ENCODE assay signal across 17 cellular contexts in genomic region chr5:40206030-40206429, GRCh38.
"Had no signal": no experiment of that assay in that cellular context is flagged by ENCODE, and none has a peak within 500 bp of the region (broad histone marks: within the 10 kb centered on the region; RNA-seq: fewer than 3 reads in every experiment).

No MANE protein-coding gene starts in this region.

- H3K27me3 ChIP-seq: ascending aorta, ovary, thyroid gland had no signal

- H3K27me3 Mint-ChIP-seq: stimulated activated memory B cell treated with anti-CD40 and anti-IgM and Interleukin-4, amounts not matched to agents 10 μg/mL and 1 μg/mL and 100 μg/mL, for 72 hours had no signal

- H3K9me3 ChIP-seq: ascending aorta, ovary, psoas muscle, thyroid gland had no signal

- ATAC-seq: left colon; lower lobe of right lung; natural killer cell; psoas muscle; right cardiac atrium; stimulated activated memory B cell treated with anti-CD40 and anti-IgM and Interleukin-4, amounts not matched to agents 10 μg/mL and 1 μg/mL and 100 μg/mL, for 72 hours had no signal

- H3K36me3 ChIP-seq: ascending aorta, lower lobe of right lung, ovary, thyroid gland, WERI-Rb-1 had no signal

- DNase-seq: activated CD4-positive, alpha-beta T cell treated with anti-CD3 and anti-CD28 coated beads for 4 hours; activated gamma-delta T cell treated with Interleukin-2 at 50 U/mL for 16 hours; cerebellar nuclear complex; cortex of kidney; hypothalamus; islet precursor cell; left colon; lower lobe of right lung; natural killer cell; ovary; psoas muscle; right cardiac atrium; stimulated activated CD4-positive, alpha-beta T cell treated with anti-CD3 and anti-CD28 coated beads, Interleukin-4, amount 100 ng/mL, for 1 hour; thyroid gland; WERI-Rb-1 had no signal

- H3K4me1 ChIP-seq: ascending aorta, psoas muscle, thyroid gland had no signal

- H3K4me1 Mint-ChIP-seq: natural killer cell; stimulated activated memory B cell treated with anti-CD40 and anti-IgM and Interleukin-4, amounts not matched to agents 10 μg/mL and 1 μg/mL and 100 μg/mL, for 72 hours had no signal

- H3K36me3 Mint-ChIP-seq: natural killer cell; stimulated activated memory B cell treated with anti-CD40 and anti-IgM and Interleukin-4, amounts not matched to agents 10 μg/mL and 1 μg/mL and 100 μg/mL, for 72 hours had no signal

- H3K9me3 Mint-ChIP-seq: natural killer cell; stimulated activated memory B cell treated with anti-CD40 and anti-IgM and Interleukin-4, amounts not matched to agents 10 μg/mL and 1 μg/mL and 100 μg/mL, for 72 hours had no signal

- H3K27ac Mint-ChIP-seq: natural killer cell; stimulated activated memory B cell treated with anti-CD40 and anti-IgM and Interleukin-4, amounts not matched to agents 10 μg/mL and 1 μg/mL and 100 μg/mL, for 72 hours had no signal

- H3K4me3 ChIP-seq: ascending aorta, lower lobe of right lung, ovary, psoas muscle, thyroid gland had no signal

- H3K4me3 Mint-ChIP-seq: natural killer cell; stimulated activated memory B cell treated with anti-CD40 and anti-IgM and Interleukin-4, amounts not matched to agents 10 μg/mL and 1 μg/mL and 100 μg/mL, for 72 hours had no signal

- H3K27ac ChIP-seq: ascending aorta, lower lobe of right lung, ovary, psoas muscle, thyroid gland, WERI-Rb-1 had no signal
